6 cellular contexts compared by ENCODE assay signal in the genomic region with DNA sequence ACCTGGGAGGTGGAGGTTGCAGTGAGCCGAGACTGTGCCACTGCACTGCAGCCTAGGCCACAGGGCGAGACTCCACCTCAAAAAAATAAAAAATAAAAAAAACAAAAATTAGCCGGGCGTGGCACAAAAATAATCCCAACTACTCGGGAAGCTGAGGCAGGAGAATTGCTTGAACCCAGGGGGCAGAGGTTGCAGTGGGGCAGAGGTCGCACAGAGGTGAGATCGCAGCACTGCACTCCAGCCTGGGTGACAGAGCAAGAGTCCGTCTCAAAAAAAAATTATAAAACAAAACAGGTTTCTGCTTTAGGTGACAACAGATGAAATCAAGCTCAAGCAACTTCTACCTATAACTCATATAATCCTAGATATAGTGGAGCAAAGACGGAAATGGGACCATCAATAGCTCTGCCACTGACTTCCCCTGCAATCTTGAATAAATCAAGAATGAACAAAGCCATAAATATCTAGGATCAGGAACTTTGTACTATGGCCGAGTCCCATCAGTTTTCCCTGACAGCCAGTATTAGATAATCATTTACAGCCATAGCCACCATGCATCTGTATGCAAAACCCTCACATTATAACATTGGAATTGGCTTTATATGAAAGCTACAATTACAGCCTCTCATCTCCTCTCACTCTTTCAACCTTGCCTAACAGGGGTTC. TPM values are rescaled to one million over a fixed set of nuclear protein-coding genes. Genes with fewer than 3 reads are reported as not detected.
DNase-seq lines count a peak whose midpoint lies in the region; ATAC-seq, FAIRE-seq and TF ChIP-seq lines count a peak whose summit lies in the region.
"Not testable (repeated sequence)": the region's sequence is repeated elsewhere in the genome, so short reads cannot be mapped to it uniquely, and the experiment has no call there.

No MANE protein-coding gene starts in this region.

- not testable (repeated sequence) for ATAC-seq in WTC11
- ATAC-seq in left colon, result peak; percentile 63
- peak; percentile 56 to 77 (median 59) for ATAC-seq in right lobe of liver

- H3K4me1 ChIP-seq in Caco-2 (peaks cover 23% of the 10 kb centered on the region), right lobe of liver (peaks cover 0 to 37% (median 3%) of the 10 kb centered on the region in 4 donors)
- H3K4me1 ChIP-seq in small intestine (ENCODE audit: control insufficient read depth in 2 of 2, insufficient read depth in 1 of 2, low read depth in 1 of 2, low read length in 1 of 2), result not testable (repeated sequence)

- not testable (repeated sequence) for H3K4me1 Mint-ChIP-seq in Caco-2 (ENCODE audit: low read depth, unreplicated experiment)
- peaks cover 15% of the 10 kb centered on the region for H3K4me1 Mint-ChIP-seq in WTC11

- not testable (repeated sequence) for TF ChIP-seq CTCF in Caco-2 (IDR thresholded peaks at IDR 0.05; ENCODE audit: insufficient read depth in 1 of 2, low read depth in 1 of 2, low read length in 1 of 2, severe bottlenecking in 1 of 2, unreplicated experiment in 1 of 2); WTC11 (IDR thresholded peaks at IDR 0.05); right lobe of liver (IDR thresholded peaks at IDR 0.05)

- H3K4me3 Mint-ChIP-seq in Caco-2 (ENCODE audit: unreplicated experiment), result peak overlapping the region; percentile 55
- not testable (repeated sequence) for H3K4me3 Mint-ChIP-seq in WTC11

- DNase-seq in Caco-2 (peak in 1 of 2 experiments; percentile 25), NCI-H2227 (lab: John Stamatoyannopoulos, UW; ENCODE audit: unreplicated experiment) (peak; percentile 4), left colon (peak; percentile 22 to 46), right lobe of liver (peak in 2 of 3 donors; percentile 60 to 65), small intestine (peak; percentile 83)
- not testable (repeated sequence) for DNase-seq in WTC11 (ENCODE audit: low spot score)

- peak overlapping the region in 2 of 3 donors; percentile 58 to 73 for H3K27ac ChIP-seq in right lobe of liver
- peak overlapping the region in 1 of 2 donors; percentile 24 for H3K27ac ChIP-seq in small intestine (ENCODE audit: low read depth in 1 of 2, low read length in 1 of 2)

- not testable (repeated sequence) for H3K36me3 ChIP-seq in Caco-2 (ENCODE audit: control insufficient read depth, insufficient read depth, low read length); right lobe of liver; small intestine (ENCODE audit: control insufficient read depth in 2 of 2, insufficient read depth in 2 of 2, low read length in 2 of 2)

- H3K27me3 ChIP-seq in Caco-2 (replicated peaks; ENCODE audit: control insufficient read depth, insufficient read depth, low read length); right lobe of liver; small intestine (ENCODE audit: control insufficient read depth in 2 of 2, insufficient read depth in 2 of 2, low read length in 2 of 2): not testable (repeated sequence)

- not testable (repeated sequence) for H3K9me3 ChIP-seq in Caco-2; right lobe of liver; small intestine (ENCODE audit: control insufficient read depth, low read depth)

- H3K27me3 Mint-ChIP-seq in Caco-2 (ENCODE audit: insufficient read depth, unreplicated experiment); WTC11 (ENCODE audit: low read depth): not testable (repeated sequence)

- not testable (repeated sequence) for FAIRE-seq in small intestine (lab: Jason Lieb, UNC)

- intact Hi-C loops in Caco-2 (cut with micrococcal nuclease; ENCODE audit: unreplicated experiment); left colon (cut with DNase I, micrococcal nuclease); right lobe of liver (cut with DNase I): not testable (repeated sequence)

- not testable (repeated sequence) for H3K36me3 Mint-ChIP-seq in Caco-2 (ENCODE audit: insufficient read depth, unreplicated experiment); WTC11

- WGBS in right lobe of liver (ENCODE audit: insufficient coverage, low coverage, low lambda C conversion rate, missing lambda C conversion rate), result 21% methylated on average over 10 of the region's 10 CpGs
- WGBS in small intestine, 3 donors, result 17 to 68% (median 44%) methylated on average over 10 of the region's 10 CpGs

- CTCF ChIA-PET in Caco-2 (lab: Charles Lee); WTC11 (lab: Charles Lee): not testable (repeated sequence)

- not testable (repeated sequence) for TF ChIP-seq POLR2A in right lobe of liver (IDR thresholded peaks at IDR 0.05)

- not testable (repeated sequence) for BruUV-seq in Caco-2 (replicated peaks; lab: Mats Ljungman, UMichigan)

- H3K27ac Mint-ChIP-seq in Caco-2 (ENCODE audit: unreplicated experiment) (peak overlapping the region; percentile 27), WTC11 (0 out of 2 replicates have a peak overlapping the region, but pooled peaks have one; percentile 23)

- not testable (repeated sequence) for H3K9me3 Mint-ChIP-seq in Caco-2 (ENCODE audit: unreplicated experiment); WTC11

- H3K4me3 ChIP-seq in Caco-2 (ENCODE audit: low read depth, low read length); small intestine (ENCODE audit: low read depth in 1 of 2, low read length in 2 of 2): not testable (repeated sequence)
- H3K4me3 ChIP-seq in right lobe of liver, result peak overlapping the region in 2 of 3 donors; percentile 20 to 37

- POLR2A ChIA-PET in Caco-2 (lab: Charles Lee); WTC11 (lab: Charles Lee): not testable (repeated sequence)

RNA-seq across cellular contexts. Expression of gene PDPR, which starts 53.5 kb away (rescaled TPM):
- 40.2 and 42.9 TPM in 2 replicates for total RNA-seq in Caco-2 (2022)
- total RNA-seq in WTC11 (2021), result 27.8 to 30.3 TPM (median 28.5 TPM) in 3 replicates
- 10 to 100 TPM; 22.6 to 37.5 TPM for total RNA-seq in left colon
- total RNA-seq in right lobe of liver, result 10 to 100 TPM in 1 of 6 experiments, 1 to 10 TPM in 5; 6.5 to 10.1 (median 8.3) TPM
- 1 to 10 TPM; 4.3 to 7.8 (median 5.8) TPM for polyA plus RNA-seq in small intestine
